Comparison of ENCODE assay signal across 14 cellular contexts in the genomic region with DNA sequence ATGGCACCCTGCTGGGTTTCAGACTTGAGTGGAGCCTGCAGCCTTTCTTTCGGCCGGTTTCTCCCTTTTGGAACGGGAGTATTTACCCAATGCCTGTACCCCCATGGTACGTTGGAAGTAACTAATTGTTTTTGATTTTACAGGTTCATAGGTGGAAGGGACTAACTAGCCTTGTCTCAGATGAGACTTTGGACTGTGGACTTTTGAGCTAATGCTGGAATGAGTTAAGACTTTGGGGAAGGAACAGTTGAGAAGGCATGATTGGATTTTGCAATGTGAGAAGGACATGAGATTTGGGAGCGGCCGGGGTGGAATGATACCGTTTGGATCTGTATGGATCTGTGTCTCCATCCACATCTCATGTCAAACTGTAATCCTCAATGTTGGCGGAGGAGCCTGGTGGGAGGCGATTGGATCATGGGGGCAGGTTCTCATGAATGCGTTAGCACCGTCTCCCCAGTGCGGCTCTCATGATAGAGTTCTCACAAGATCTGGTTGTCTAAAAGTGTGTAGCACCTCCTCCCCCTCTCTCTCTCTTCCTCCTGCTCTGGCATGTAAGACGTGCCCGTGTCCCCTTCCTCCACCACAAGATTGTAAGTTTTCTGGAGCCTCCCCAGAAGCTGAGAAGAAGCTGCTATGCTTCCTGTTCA. TPM values are rescaled to one million over a fixed set of nuclear protein-coding genes. Genes with fewer than 3 reads are reported as not detected.
DNase-seq lines count a peak whose midpoint lies in the region; ATAC-seq and TF ChIP-seq lines count a peak whose summit lies in the region.
"Had no signal": no experiment of that assay in that cellular context is flagged by ENCODE, and none has a peak within 500 bp of the region (broad histone marks: within the 10 kb centered on the region; RNA-seq: fewer than 3 reads in every experiment).

No MANE protein-coding gene starts in this region.

- peak; percentile 17 for ATAC-seq in mucosa of descending colon
- ATAC-seq in GM21360 (IDR thresholded peaks at IDR 0.05; ENCODE audit: unreplicated experiment): no peak
- ATAC-seq: GM12878, GM23338 had no signal

- no peaks in the 10 kb centered on the region for H3K27me3 ChIP-seq in PC-9 (ENCODE audit: insufficient read depth, low read depth)
- H3K27me3 ChIP-seq: BLaER1 treated with 17β-estradiol and CSF1 and Interleukin-3, amounts not matched to agents 10 nM and 100 nM had no signal

- H3K27ac Mint-ChIP-seq in progenitor cell of endocrine pancreas (peak overlapping the region; percentile 36), type B pancreatic cell (peak overlapping the region; percentile 12)
- H3K27ac Mint-ChIP-seq: CD4-positive, alpha-beta T cell; GM23338 had no signal

- H3K9me3 ChIP-seq in PC-9 (ENCODE audit: insufficient read depth, low read depth) (no peaks in the 10 kb centered on the region), mucosa of descending colon (no peaks in the 10 kb centered on the region)

- DNase-seq in PC-9 (no peak), mucosa of descending colon (no peak), progenitor cell of endocrine pancreas (ENCODE audit: low spot score, unreplicated experiment) (no peak), type B pancreatic cell (ENCODE audit: extremely low spot score, unreplicated experiment) (no peak), DMS114 treated with DMSO at 0.1 percent for 48 hours (lab: John Stamatoyannopoulos, UW; ENCODE audit: unreplicated experiment) (no peak)
- DNase-seq in stimulated activated CD4-positive, alpha-beta T cell treated with anti-CD3 and anti-CD28 coated beads, Interleukin-2, amount 100 ng/mL, for 48 hours: no peak
- DNase-seq: ACHN; Calu3; CD4-positive, alpha-beta T cell; H7 had no signal

- no TSS peak for BruUV-seq in PC-9 (replicated peaks; lab: Mats Ljungman, UMichigan)

- no peaks in the 10 kb centered on the region for H3K36me3 Mint-ChIP-seq in progenitor cell of endocrine pancreas (ENCODE audit: insufficient read depth)
- no peaks in the 10 kb centered on the region for H3K36me3 Mint-ChIP-seq in type B pancreatic cell

- H3K9me3 Mint-ChIP-seq in progenitor cell of endocrine pancreas (ENCODE audit: low read depth) (no peaks in the 10 kb centered on the region), type B pancreatic cell (no peaks in the 10 kb centered on the region)
- H3K9me3 Mint-ChIP-seq: CD4-positive, alpha-beta T cell; GM23338 had no signal

- H2AFZ ChIP-seq in PC-9: 0 out of 2 replicates have a peak overlapping the region, but pooled peaks have one; percentile 8
- H2AFZ ChIP-seq: GM23338 had no signal

- no peaks in the 10 kb centered on the region for H3K9me2 ChIP-seq in PC-9 (ENCODE audit: insufficient read depth)

- H3K4me3 Mint-ChIP-seq in progenitor cell of endocrine pancreas (ENCODE audit: low read depth): no peak overlapping the region
- no peak overlapping the region for H3K4me3 Mint-ChIP-seq in type B pancreatic cell
- H3K4me3 Mint-ChIP-seq: CD4-positive, alpha-beta T cell; GM23338 had no signal

- CTCF ChIA-PET in PC-9 (lab: Charles Lee): interaction anchor here (0.6 kb wide), 1 partner anchor 63 kb away, joined by 3 read pairs; no protein-coding TSS in a partner anchor

- H3K4me2 ChIP-seq in PC-9: peak overlapping the region; percentile 27; the same call in 1 of the 2 replicates
- H3K4me2 ChIP-seq: BLaER1 treated with 17β-estradiol and CSF1 and Interleukin-3, amounts not matched to agents 10 nM and 100 nM; GM23338 had no signal

- H3K4me1 Mint-ChIP-seq in progenitor cell of endocrine pancreas (ENCODE audit: low read depth) (no peaks in the 10 kb centered on the region), type B pancreatic cell (ENCODE audit: unreplicated experiment) (peaks cover 25% of the 10 kb centered on the region)

- H3F3A ChIP-seq in PC-9 (ENCODE audit: insufficient read depth, low read depth): no peaks in the 10 kb centered on the region

- H3K27me3 Mint-ChIP-seq in progenitor cell of endocrine pancreas (peaks cover 17% of the 10 kb centered on the region), type B pancreatic cell (peaks cover 3% of the 10 kb centered on the region)

- no peak for TF ChIP-seq CTCF in PC-9 (conservative IDR thresholded peaks at IDR 0.05)
- TF ChIP-seq CTCF in mucosa of descending colon (IDR thresholded peaks at IDR 0.05): no peak
- TF ChIP-seq CTCF in progenitor cell of endocrine pancreas (IDR thresholded peaks at IDR 0.05; ENCODE audit: unreplicated experiment): no peak
- TF ChIP-seq CTCF in type B pancreatic cell (conservative IDR thresholded peaks at IDR 0.05): no peak

- H3K36me3 ChIP-seq in PC-9 (ENCODE audit: low read depth) (no peaks in the 10 kb centered on the region), mucosa of descending colon (ENCODE audit: low read depth) (no peaks in the 10 kb centered on the region)
- H3K36me3 ChIP-seq: BLaER1 treated with 17β-estradiol and CSF1 and Interleukin-3, amounts not matched to agents 10 nM and 100 nM had no signal

- H3K27ac ChIP-seq in PC-9: no peak overlapping the region
- H3K27ac ChIP-seq: BLaER1 treated with 17β-estradiol and CSF1 and Interleukin-3, amounts not matched to agents 10 nM and 100 nM had no signal

- H3K4me1 ChIP-seq in PC-9 (replicated peaks; ENCODE audit: insufficient read depth) (no peaks in the 10 kb centered on the region), mucosa of descending colon (ENCODE audit: low read depth) (peaks cover 25% of the 10 kb centered on the region)

- no peak overlapping the region for H3K4me3 ChIP-seq in PC-9
- no peak overlapping the region for H3K4me3 ChIP-seq in mucosa of descending colon
- H3K4me3 ChIP-seq: BLaER1 treated with 17β-estradiol and CSF1 and Interleukin-3, amounts not matched to agents 10 nM and 100 nM; GM12878; GM23338 had no signal

- no peaks in the 10 kb centered on the region for H4K20me1 ChIP-seq in PC-9 (ENCODE audit: insufficient read depth)
- H4K20me1 ChIP-seq: BLaER1 treated with 17β-estradiol and CSF1 and Interleukin-3, amounts not matched to agents 10 nM and 100 nM had no signal

- POLR2A ChIA-PET in PC-9 (lab: Charles Lee; ENCODE audit: unreplicated experiment): no interaction called here

- intact Hi-C loops in PC-9 (cut with micrococcal nuclease; ENCODE audit: unreplicated experiment): no loop called here
- intact Hi-C loops in mucosa of descending colon (cut with DNase I, micrococcal nuclease): no loop called here

- no peaks in the 10 kb centered on the region for H3K79me2 ChIP-seq in PC-9 (ENCODE audit: low read depth)

RNA-seq across cellular contexts. Expression of gene ROCK2, which starts 54.8 kb away (rescaled TPM):
- total RNA-seq in PC-9 (2021): 28.5 and 38.0 TPM in 2 replicates
- total RNA-seq in mucosa of descending colon: 10 to 100 TPM; 67.7 to 77.8 (median 71.0) TPM
- total RNA-seq in progenitor cell of endocrine pancreas: 41.9 and 43.8 TPM in 2 replicates
- 31.6 and 41.7 TPM in 2 replicates for total RNA-seq in type B pancreatic cell (ENCODE audit: low replicate concordance)
